In genomic region chr19:3479819-3480215, GRCh38 we compare ENCODE assay signal across 8 cellular contexts. TPM values are rescaled to one million over a fixed set of nuclear protein-coding genes. Genes with fewer than 3 reads are reported as not detected.
A peak's percentile ranks its signal among the peaks of the same experiment; 100 is the strongest.
DNase-seq lines count a peak whose midpoint lies in the region; ATAC-seq and TF ChIP-seq lines count a peak whose summit lies in the region.
"Had no signal": no experiment of that assay in that cellular context is flagged by ENCODE, and none has a peak within 500 bp of the region (broad histone marks: within the 10 kb centered on the region; RNA-seq: fewer than 3 reads in every experiment).

No MANE protein-coding gene starts in this region.

- H4K8ac ChIP-seq in mesenchymal stem cell (ENCODE audit: low read length): no peak overlapping the region

- H3K27ac ChIP-seq in HUES6 (ENCODE audit: low read depth, low read length) (no peak overlapping the region), mesenchymal stem cell (ENCODE audit: low read length, poor library complexity, severe bottlenecking) (no peak overlapping the region)
- H3K27ac ChIP-seq: esophagus muscularis mucosa had no signal

- no peak overlapping the region for H3K4ac ChIP-seq in mesenchymal stem cell (ENCODE audit: low read depth in 1 of 2, low read length in 2 of 2)

- peaks cover 27% of the 10 kb centered on the region for H3K27me3 Mint-ChIP-seq in mesothelial cell of epicardium (ENCODE audit: low read depth)

- ATAC-seq in GM21360 (IDR thresholded peaks at IDR 0.05; ENCODE audit: unreplicated experiment): no peak

- H2AK5ac ChIP-seq in mesenchymal stem cell (ENCODE audit: low read length, severe bottlenecking): no peak overlapping the region

- H3K9ac ChIP-seq in HUES6 (ENCODE audit: low read length) (no peak overlapping the region), mesenchymal stem cell (ENCODE audit: low read length) (no peak overlapping the region)

- no peaks in the 10 kb centered on the region for H3K9me3 ChIP-seq in HUES6 (ENCODE audit: control insufficient read depth, insufficient read depth, low read depth, low read length)
- no peaks in the 10 kb centered on the region for H3K9me3 ChIP-seq in mesenchymal stem cell (ENCODE audit: control insufficient read depth, low read length)
- H3K9me3 ChIP-seq: esophagus muscularis mucosa had no signal

- H3K4me1 ChIP-seq in HUES6 (ENCODE audit: control insufficient read depth, insufficient read depth, low read length) (peaks cover 19% of the 10 kb centered on the region), mesenchymal stem cell (ENCODE audit: control insufficient read depth, insufficient read depth, low read depth, low read length) (peaks cover 6% of the 10 kb centered on the region)

- H3K4me3 Mint-ChIP-seq in mesothelial cell of epicardium: no peak overlapping the region

- no peak overlapping the region for H3K14ac ChIP-seq in mesenchymal stem cell (ENCODE audit: low read length in 2 of 2)

- H3K4me1 Mint-ChIP-seq in mesothelial cell of epicardium: no peaks in the 10 kb centered on the region

- peak; percentile 38 for DNase-seq in DMS153 (lab: John Stamatoyannopoulos, UW)
- DNase-seq in activated T-cell treated with anti-CD3 and anti-CD28 coated beads, Interleukin-2, amount 50 U/mL, for 1 hour: peak; percentile 37
- DNase-seq in mesenchymal stem cell: peak; percentile 37
- DNase-seq in NCI-H2196 (lab: John Stamatoyannopoulos, UW; ENCODE audit: unreplicated experiment): no peak
- no peak for DNase-seq in mesothelial cell of epicardium (ENCODE audit: low spot score in 2 of 2, unreplicated experiment in 2 of 2)

- no peak overlapping the region for H3K23ac ChIP-seq in mesenchymal stem cell (ENCODE audit: low read length in 2 of 2)

- H3K79me1 ChIP-seq in mesenchymal stem cell (replicated peaks; ENCODE audit: low read length, poor library complexity, severe bottlenecking): no peaks in the 10 kb centered on the region

- H3K36me3 ChIP-seq in HUES6 (ENCODE audit: control insufficient read depth, insufficient read depth, low read length): no peaks in the 10 kb centered on the region
- no peaks in the 10 kb centered on the region for H3K36me3 ChIP-seq in mesenchymal stem cell (ENCODE audit: control insufficient read depth in 1 of 2, insufficient read depth in 2 of 2, low read depth in 1 of 2, low read length in 2 of 2)
- H3K36me3 ChIP-seq: esophagus muscularis mucosa had no signal

- TF ChIP-seq CTCF in mesothelial cell of epicardium (IDR thresholded peaks at IDR 0.05; ENCODE audit: unreplicated experiment): no peak

- H3K36me3 Mint-ChIP-seq in mesothelial cell of epicardium: no peaks in the 10 kb centered on the region

- H3K18ac ChIP-seq in mesenchymal stem cell (ENCODE audit: low read depth in 1 of 2, low read length in 2 of 2): no peak overlapping the region

- 46% methylated on average over 8 of the region's 10 CpGs for WGBS in mesenchymal stem cell

- H3K4me2 ChIP-seq in mesenchymal stem cell (ENCODE audit: low read length, poor library complexity, severe bottlenecking): no peak overlapping the region

- no peak overlapping the region for H2BK12ac ChIP-seq in mesenchymal stem cell (ENCODE audit: low read length in 2 of 2)

- no peak overlapping the region for H2AFZ ChIP-seq in mesenchymal stem cell (ENCODE audit: low read depth, low read length)

- no peak overlapping the region for H2BK5ac ChIP-seq in mesenchymal stem cell (ENCODE audit: low read depth, low read length, poor library complexity, severe bottlenecking)

- H3K27me3 ChIP-seq in HUES6 (ENCODE audit: control insufficient read depth, insufficient read depth, low read length): peaks cover 23% of the 10 kb centered on the region
- peaks cover 37 to 79% of the 10 kb centered on the region in 2 experiments for H3K27me3 ChIP-seq in mesenchymal stem cell (ENCODE audit: control insufficient read depth in 1 of 2, insufficient read depth in 1 of 2, low read length in 2 of 2)

- H3K9me3 Mint-ChIP-seq in mesothelial cell of epicardium: no peaks in the 10 kb centered on the region

- H3K27ac Mint-ChIP-seq in mesothelial cell of epicardium: no peak overlapping the region

- H2BK120ac ChIP-seq in mesenchymal stem cell (ENCODE audit: low read depth, low read length): no peak overlapping the region

- no peak overlapping the region for H2BK15ac ChIP-seq in mesenchymal stem cell (ENCODE audit: low read depth, poor library complexity, severe bottlenecking)

- H4K91ac ChIP-seq in mesenchymal stem cell (ENCODE audit: low read length): no peak overlapping the region

- H3K4me3 ChIP-seq in HUES6 (ENCODE audit: low read depth, low read length): peak overlapping the region; percentile 48
- H3K4me3 ChIP-seq in mesenchymal stem cell (ENCODE audit: insufficient read depth in 1 of 2, low read depth in 1 of 2, low read length in 2 of 2): no peak overlapping the region
- H3K4me3 ChIP-seq: esophagus muscularis mucosa had no signal

RNA-seq across cellular contexts. Expression of gene SMIM24, which starts 0.5 kb away (rescaled TPM):
- polyA plus RNA-seq in mesenchymal stem cell (2013, experiment 1 of 2): 0.18 TPM
- polyA plus RNA-seq in mesenchymal stem cell (2013, experiment 2 of 2): not detected
- total RNA-seq in mesothelial cell of epicardium: 0.60 TPM in 1 of 3 replicates, not detected in the others
- total RNA-seq: esophagus muscularis mucosa had no signal

RNA-seq across cellular contexts. Expression of gene SMIM44, which starts 3.4 kb away (rescaled TPM):
- not detected for polyA plus RNA-seq in mesenchymal stem cell (2013, experiment 1 of 2)
- not detected for polyA plus RNA-seq in mesenchymal stem cell (2013, experiment 2 of 2)
- not detected in 3 replicates for total RNA-seq in mesothelial cell of epicardium
- total RNA-seq: esophagus muscularis mucosa had no signal

RNA-seq across cellular contexts. Expression of gene DOHH, which starts 20.7 kb away (rescaled TPM):
- 4.2 TPM for polyA plus RNA-seq in mesenchymal stem cell (2013, experiment 1 of 2)
- 3.8 TPM for polyA plus RNA-seq in mesenchymal stem cell (2013, experiment 2 of 2)
- 8.5 to 9.1 TPM (median 8.7 TPM) in 3 replicates for total RNA-seq in mesothelial cell of epicardium

RNA-seq across cellular contexts. Expression of gene FZR1, which starts 26.3 kb away (rescaled TPM):
- polyA plus RNA-seq in mesenchymal stem cell (2013, experiment 1 of 2): 30.7 TPM
- 28.8 TPM for polyA plus RNA-seq in mesenchymal stem cell (2013, experiment 2 of 2)
- 53.7 to 54.9 TPM (median 53.9 TPM) in 3 replicates for total RNA-seq in mesothelial cell of epicardium

RNA-seq across cellular contexts. Expression of gene TEKTIP1, which starts 59.2 kb away (rescaled TPM):
- not detected for polyA plus RNA-seq in mesenchymal stem cell (2013, experiment 1 of 2)
- polyA plus RNA-seq in mesenchymal stem cell (2013, experiment 2 of 2): not detected
- 2.3 to 3.5 TPM (median 2.6 TPM) in 3 replicates for total RNA-seq in mesothelial cell of epicardium
- total RNA-seq: esophagus muscularis mucosa had no signal

Comparison
In these comparisons a context has a peak if more than half of its experiments do, and no peak if none do; other contexts are left out.
1. DNase-seq: peak in DMS153 (single experiment), activated T-cell treated with anti-CD3 and anti-CD28 coated beads, Interleukin-2, amount 50 U/mL, for 1 hour (single experiment) and mesenchymal stem cell (single experiment); none in NCI-H2196 (single experiment) and mesothelial cell of epicardium (0 of 2).